33 cellular contexts compared by ENCODE assay signal in the genomic region with DNA sequence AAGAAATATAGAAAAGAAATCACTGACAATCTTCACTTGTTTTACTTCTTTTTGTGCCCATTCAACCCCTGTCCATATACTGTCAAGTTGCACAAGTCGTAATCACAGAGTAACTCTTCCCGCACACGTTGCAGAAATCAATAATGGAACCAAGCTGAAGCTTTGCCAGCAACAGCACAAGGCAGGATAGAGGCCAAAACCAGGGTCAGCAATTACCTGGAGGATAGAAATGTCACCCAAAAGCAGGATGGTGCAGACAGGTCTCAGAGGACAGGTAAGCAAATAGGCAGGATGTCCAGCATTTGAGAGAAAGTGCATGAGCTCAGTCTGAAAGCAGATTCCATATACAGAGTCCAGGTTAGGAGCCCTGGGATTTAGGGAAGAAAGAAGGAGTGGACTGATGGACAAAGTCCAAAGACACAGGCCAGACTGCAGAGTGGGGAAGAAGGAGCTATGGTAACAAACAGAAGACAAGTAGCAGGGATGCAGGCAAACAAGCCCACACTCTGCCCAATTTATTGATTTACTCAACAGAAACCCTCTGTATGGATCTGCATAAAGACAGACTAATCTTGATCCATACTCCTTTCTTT. TPM values are rescaled to one million over a fixed set of nuclear protein-coding genes. Genes with fewer than 3 reads are reported as not detected.
"Had no signal": no experiment of that assay in that cellular context is flagged by ENCODE, and none has a peak within 500 bp of the region (broad histone marks: within the 10 kb centered on the region; RNA-seq: fewer than 3 reads in every experiment).

No MANE protein-coding gene starts in this region.

- DNase-seq: activated B cell treated with CpG ODN at 0.5 μM for 24 hours; activated CD4-positive, alpha-beta memory T cell treated with anti-CD3 and anti-CD28 coated beads for 36 hours; activated CD4-positive, alpha-beta T cell treated with anti-CD3 and anti-CD28 coated beads for 4 hours; activated CD4-positive, alpha-beta T cell treated with anti-CD3 and anti-CD28 coated beads, Interleukin-2, amount 10 ng/mL, durations not matched to agents 24 days and 14 days; activated CD4-positive, alpha-beta T cell treated with anti-CD3 and anti-CD28 coated beads, Interleukin-2, amount 50 U/mL, for 1 hour; activated CD4-positive, alpha-beta T cell treated with anti-CD3 and anti-CD28 coated beads, Interleukin-2, amount 50 U/mL, for 4 hours; activated CD4-positive, CD25-positive, alpha-beta regulatory T cell treated with anti-CD3 and anti-CD28 coated beads, Interleukin-2, amount 50 U/mL, for 72 hours; activated CD8-positive, alpha-beta memory T cell treated with anti-CD3 and anti-CD28 coated beads, Interleukin-2, amount 50 U/mL, for 4 hours; activated CD8-positive, alpha-beta T cell treated with anti-CD3 and anti-CD28 coated beads for 36 hours; activated effector memory CD4-positive, alpha-beta T cell treated with anti-CD3 and anti-CD28 coated beads, Interleukin-2, amount 50 U/mL, for 16 hours; activated gamma-delta T cell treated with Interleukin-2 at 50 U/mL for 16 hours; activated naive CD4-positive, alpha-beta T cell; activated naive CD4-positive, alpha-beta T cell treated with anti-CD3 and anti-CD28 coated beads for 36 hours; activated naive CD4-positive, alpha-beta T cell treated with anti-CD3 and anti-CD28 coated beads, Interleukin-2, amount 50 U/mL, for 16 hours; activated naive CD8-positive, alpha-beta T cell treated with anti-CD3 and anti-CD28 coated beads for 36 hours; activated T-cell treated with anti-CD3 and anti-CD28 coated beads for 4 hours; activated T-cell treated with anti-CD3 and anti-CD28 coated beads, Interleukin-2, amount 50 U/mL, for 1 hour; activated T-cell treated with anti-CD3 and anti-CD28 coated beads, Interleukin-2, amount 50 U/mL, for 4 hours; activated T-cell treated with anti-CD3 and anti-CD28 coated beads, Interleukin-2, amount 50 U/mL, for 72 hours; adrenal gland; amniotic stem cell; aorta; body of pancreas; brain microvascular endothelial cell; central memory CD4-positive, alpha-beta T cell; T-helper 1 cell; T-helper 2 cell; T-helper 9 cell had no signal

- H3K36me3 ChIP-seq: adrenal gland, brain microvascular endothelial cell, breast epithelium had no signal

- ATAC-seq: activated CD8-positive, alpha-beta T cell treated with anti-CD3 and anti-CD28 coated beads for 36 hours; activated naive CD4-positive, alpha-beta T cell treated with anti-CD3 and anti-CD28 coated beads, Interleukin-2, amount 50 U/mL, for 72 hours; activated T-cell treated with anti-CD3 and anti-CD28 coated beads, Interleukin-2, amount 50 U/mL, for 4 hours; activated T-cell treated with anti-CD3 and anti-CD28 coated beads, Interleukin-2, amount 50 U/mL, for 72 hours; activated T-helper 17 cell treated with anti-CD3 and anti-CD28 coated beads, Interleukin-2, amount 50 U/mL, for 72 hours; body of pancreas had no signal

- H3K4me3 ChIP-seq: adrenal gland, body of pancreas, breast epithelium had no signal

- H3K4me1 ChIP-seq: breast epithelium had no signal

- H3K9me3 ChIP-seq: adrenal gland, body of pancreas, breast epithelium had no signal

RNA-seq across cellular contexts. Expression of gene PID1, which starts 52.7 kb away (rescaled TPM):
- total RNA-seq: activated B cell treated with CpG ODN at 0.5 μM for 24 hours; activated CD4-positive, alpha-beta memory T cell treated with anti-CD3 and anti-CD28 coated beads for 36 hours; activated CD4-positive, alpha-beta T cell treated with anti-CD3 and anti-CD28 coated beads, Interleukin-2, amount 10 ng/mL, durations not matched to agents 24 days and 14 days; activated CD8-positive, alpha-beta memory T cell treated with anti-CD3 and anti-CD28 coated beads for 36 hours; activated CD8-positive, alpha-beta T cell treated with anti-CD3 and anti-CD28 coated beads for 36 hours; activated naive CD4-positive, alpha-beta T cell treated with anti-CD3 and anti-CD28 coated beads for 36 hours; activated naive CD4-positive, alpha-beta T cell treated with anti-CD3 and anti-CD28 coated beads, Interleukin-2, amount 50 U/mL, for 72 hours; activated naive CD8-positive, alpha-beta T cell treated with anti-CD3 and anti-CD28 coated beads for 36 hours; activated T-cell treated with anti-CD3 and anti-CD28 coated beads, Interleukin-2, amount 50 U/mL, for 72 hours; activated T-helper 1 cell treated with anti-CD3 and anti-CD28 coated beads, Interleukin-12 subunit alpha, Interleukin-12 subunit beta, Interleukin-2, Interleukin-4 antibody, amounts not matched to agents 30 ng/mL and 10 ng/mL and 1 ng/mL, durations not matched to agents 14 hours and 24 hours and 36 hours; activated T-helper 17 cell treated with anti-CD3 and anti-CD28 coated beads, Interleukin-2, amount 50 U/mL, for 72 hours had no signal
